Comparison of ENCODE assay signal across 22 cellular contexts in the genomic region with DNA sequence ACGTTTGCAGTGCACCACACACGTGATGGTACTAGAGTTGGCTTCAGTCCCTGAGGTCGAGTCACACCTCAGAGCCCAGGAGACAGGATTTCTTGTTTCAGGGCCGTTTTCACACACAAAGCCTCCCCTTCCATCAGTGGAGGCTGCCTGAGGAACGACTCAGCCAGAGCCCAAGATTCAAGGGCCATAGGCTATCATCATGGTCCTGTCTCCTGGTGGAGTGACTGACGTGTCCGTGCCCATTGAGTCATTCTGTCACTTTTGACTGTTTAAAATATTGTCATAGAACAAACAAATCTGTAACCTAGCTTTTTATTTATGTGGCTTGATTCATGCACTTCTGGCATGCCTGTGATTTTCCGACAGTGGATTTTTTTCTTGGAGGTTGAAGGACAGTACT. TPM values are rescaled to one million over a fixed set of nuclear protein-coding genes. Genes with fewer than 3 reads are reported as not detected.
DNase-seq lines count a peak whose midpoint lies in the region; ATAC-seq, FAIRE-seq and TF ChIP-seq lines count a peak whose summit lies in the region.
"Had no signal": no experiment of that assay in that cellular context is flagged by ENCODE, and none has a peak within 500 bp of the region (broad histone marks: within the 10 kb centered on the region; RNA-seq: fewer than 3 reads in every experiment).

No MANE protein-coding gene starts in this region.

- ATAC-seq in IMR-90 (ENCODE audit: low read depth) (no peak), HG02938 (IDR thresholded peaks at IDR 0.05; ENCODE audit: unreplicated experiment) (no peak)
- ATAC-seq: naive thymus-derived CD4-positive, alpha-beta T cell had no signal

- H2BK120ac ChIP-seq in IMR-90 (ENCODE audit: low read depth, low read length) (peak overlapping the region; percentile 58; the same call in 1 of the 2 replicates), mesenchymal stem cell (ENCODE audit: low read depth, low read length) (no peak overlapping the region)

- FAIRE-seq in bronchial epithelial cell (lab: Jason Lieb, UNC) = no peak

- H4K5ac ChIP-seq in IMR-90 (ENCODE audit: low read depth, low read length) = no peak overlapping the region

- H2BK20ac ChIP-seq in IMR-90 (ENCODE audit: low read depth, low read length) = 0 out of 2 replicates have a peak overlapping the region, but pooled peaks have one; percentile 4

- peak overlapping the region in 1 of 2 experiments; percentile 92 for H2BK12ac ChIP-seq in mesenchymal stem cell (ENCODE audit: low read length in 2 of 2)

- H3K23ac ChIP-seq in IMR-90 (ENCODE audit: low read depth, low read length) = 0 out of 2 replicates have a peak overlapping the region, but pooled peaks have one; percentile 4
- H3K23ac ChIP-seq in mesenchymal stem cell (ENCODE audit: low read length in 2 of 2) = no peak overlapping the region

- H2AFZ ChIP-seq in IMR-90 (replicated peaks; ENCODE audit: low read length, poor library complexity) = peak overlapping the region; percentile 5
- H2AFZ ChIP-seq in mesenchymal stem cell (ENCODE audit: low read depth, low read length) = peak overlapping the region; percentile 10

- H4K91ac ChIP-seq in IMR-90 (ENCODE audit: insufficient read depth, low read depth, low read length) = no peak overlapping the region; the same call in 1 of the 2 replicates
- no peak overlapping the region for H4K91ac ChIP-seq in mesenchymal stem cell (ENCODE audit: low read length)

- no peak for TF ChIP-seq CTCF in IMR-90 (conservative IDR thresholded peaks at IDR 0.05; ENCODE audit: low read depth, low read length)
- no peak for TF ChIP-seq CTCF in bronchial epithelial cell (IDR thresholded peaks at IDR 0.05; ENCODE audit: insufficient read depth, low read length, severe bottlenecking)
- no peak for TF ChIP-seq CTCF in GM20000 (IDR thresholded peaks at IDR 0.05; ENCODE audit: extremely low read depth, missing control alignments)

- H3K18ac ChIP-seq in IMR-90 (ENCODE audit: low read depth, low read length) (0 out of 2 replicates have a peak overlapping the region, but pooled peaks have one; percentile 10), mesenchymal stem cell (ENCODE audit: low read depth in 1 of 2, low read length in 2 of 2) (peak overlapping the region in 1 of 2 experiments; percentile 31)

- intact Hi-C loops in IMR-90 (cut with micrococcal nuclease) = no loop called here

- dilution Hi-C loops in IMR-90 (cut with HindIII; ENCODE audit: low sequenced_read_pairs, unreplicated experiment) = no loop called here

- peaks cover 19% of the 10 kb centered on the region for H3K9me1 ChIP-seq in IMR-90 (ENCODE audit: insufficient read depth, low read length)

- H3K27me3 ChIP-seq in IMR-90 (ENCODE audit: control insufficient read depth, insufficient read depth, low read length) (no peaks in the 10 kb centered on the region), bronchial epithelial cell (ENCODE audit: control insufficient read depth, insufficient read depth, low read length) (peaks cover 2% of the 10 kb centered on the region), mesenchymal stem cell (ENCODE audit: control insufficient read depth in 1 of 2, insufficient read depth in 1 of 2, low read length in 2 of 2) (no peaks in the 10 kb centered on the region), H7 (ENCODE audit: control insufficient read depth, insufficient read depth, low read length) (no peaks in the 10 kb centered on the region)
- H3K27me3 ChIP-seq: heart left ventricle, vagina had no signal

- TF ChIP-seq RAD21 in IMR-90 (IDR thresholded peaks at IDR 0.05; ENCODE audit: low read length) = no peak

- H4K20me1 ChIP-seq in IMR-90 (ENCODE audit: insufficient read depth, low read length) = no peaks in the 10 kb centered on the region

- peaks cover 0 to 6% of the 10 kb centered on the region in 2 experiments; a peak in 1 of 4 replicates for H3K79me1 ChIP-seq in IMR-90 (ENCODE audit: low read depth in 1 of 2, low read length in 2 of 2)
- H3K79me1 ChIP-seq in mesenchymal stem cell (replicated peaks; ENCODE audit: low read length, poor library complexity, severe bottlenecking) = no peaks in the 10 kb centered on the region

- H3K4me3 ChIP-seq in IMR-90 (ENCODE audit: insufficient read depth, low read depth, low read length) (no peak overlapping the region), bronchial epithelial cell (ENCODE audit: low read depth, low read length) (no peak overlapping the region), mesenchymal stem cell (ENCODE audit: insufficient read depth in 1 of 2, low read depth in 1 of 2, low read length in 2 of 2) (no peak overlapping the region), H7 (ENCODE audit: insufficient read depth, low read depth, low read length) (no peak overlapping the region)
- H3K4me3 ChIP-seq: heart left ventricle, left ventricle myocardium inferior, thoracic aorta, vagina had no signal

- H2BK15ac ChIP-seq in IMR-90 (ENCODE audit: low read depth, low read length) (0 out of 3 replicates have a peak overlapping the region, but pooled peaks have one; percentile 1), mesenchymal stem cell (ENCODE audit: low read depth, poor library complexity, severe bottlenecking) (no peak overlapping the region)

- TF ChIP-seq POLR2A in IMR-90 (IDR thresholded peaks at IDR 0.05; ENCODE audit: low read depth, low read length) = no peak

- H2AK9ac ChIP-seq in IMR-90 (replicated peaks; ENCODE audit: low read depth, low read length, poor library complexity) = no peak overlapping the region

- H4K8ac ChIP-seq in IMR-90 (ENCODE audit: low read depth in 2 of 2, low read length in 2 of 2) (peak overlapping the region in 1 of 2 experiments; percentile 37; a peak in 1 of 4 replicates), mesenchymal stem cell (ENCODE audit: low read length) (peak overlapping the region; percentile 69)

- no peaks in the 10 kb centered on the region for H3K36me3 ChIP-seq in IMR-90 (ENCODE audit: control insufficient read depth, insufficient read depth, low read length)
- no peaks in the 10 kb centered on the region for H3K36me3 ChIP-seq in bronchial epithelial cell (ENCODE audit: control insufficient read depth, insufficient read depth, low read length)
- no peaks in the 10 kb centered on the region for H3K36me3 ChIP-seq in mesenchymal stem cell (ENCODE audit: control insufficient read depth in 1 of 2, insufficient read depth in 2 of 2, low read depth in 1 of 2, low read length in 2 of 2)
- H3K36me3 ChIP-seq in H7 (replicated peaks; ENCODE audit: control insufficient read depth, insufficient read depth, low read length) = no peaks in the 10 kb centered on the region
- H3K36me3 ChIP-seq: heart left ventricle, left ventricle myocardium inferior, thoracic aorta, vagina had no signal

- H2BK5ac ChIP-seq in IMR-90 (ENCODE audit: low read depth, low read length, poor library complexity, severe bottlenecking) = peak overlapping the region; percentile 7
- no peak overlapping the region for H2BK5ac ChIP-seq in mesenchymal stem cell (ENCODE audit: low read depth, low read length, poor library complexity, severe bottlenecking)

- H3K9ac ChIP-seq in IMR-90 (ENCODE audit: low read depth, low read length) (no peak overlapping the region), mesenchymal stem cell (ENCODE audit: low read length) (no peak overlapping the region)

- H3K4ac ChIP-seq in IMR-90 (ENCODE audit: low read depth, low read length) = peak overlapping the region; percentile 63
- no peak overlapping the region for H3K4ac ChIP-seq in mesenchymal stem cell (ENCODE audit: low read depth in 1 of 2, low read length in 2 of 2)

- in situ Hi-C loops in IMR-90 (cut with MboI; ENCODE audit: low sequenced_read_pairs) = loop anchor here (10.0 kb wide), 1 partner anchor 174 kb away; no protein-coding TSS in a partner anchor

- 0% methylated on average over 1 of the region's 8 CpGs; no CpG with 5 or more reads in 1 of the 2 experiments for WGBS in IMR-90 (ENCODE audit: extremely low coverage in 2 of 2, insufficient read length in 1 of 2), 2 experiments
- 27% methylated on average over 6 of the region's 8 CpGs for WGBS in mesenchymal stem cell

- H3K4me2 ChIP-seq in IMR-90 (ENCODE audit: low read depth, low read length) = no peak overlapping the region
- no peak overlapping the region for H3K4me2 ChIP-seq in mesenchymal stem cell (ENCODE audit: low read length, poor library complexity, severe bottlenecking)

- no peaks in the 10 kb centered on the region for H3K9me3 ChIP-seq in IMR-90 (ENCODE audit: control insufficient read depth, insufficient read depth, low read length)
- H3K9me3 ChIP-seq in mesenchymal stem cell (ENCODE audit: control insufficient read depth, low read length) = no peaks in the 10 kb centered on the region
- H3K9me3 ChIP-seq: heart left ventricle, left ventricle myocardium inferior, thoracic aorta, vagina had no signal

- CTCF ChIA-PET in IMR-90 (lab: Yijun Ruan, JAX) = no interaction called here

- no TSS peak for BruUV-seq in IMR-90 (replicated peaks; lab: Mats Ljungman, UMichigan)

- POLR2A ChIA-PET in IMR-90 (lab: Charles Lee; ENCODE audit: unreplicated experiment) = no interaction called here

- H3K14ac ChIP-seq in IMR-90 (replicated peaks; ENCODE audit: low read depth, low read length) (peak overlapping the region; percentile 50; the same call in 1 of the 2 replicates), mesenchymal stem cell (ENCODE audit: low read length in 2 of 2) (no peak overlapping the region)

- H3K27ac ChIP-seq in IMR-90 (ENCODE audit: insufficient read depth, low read length) (no peak overlapping the region), mesenchymal stem cell (ENCODE audit: low read length, poor library complexity, severe bottlenecking) (no peak overlapping the region)
- H3K27ac ChIP-seq: heart left ventricle, left ventricle myocardium inferior, thoracic aorta, vagina had no signal

- peak; percentile 58 for DNase-seq in EH (ENCODE audit: low read depth)
- peak; percentile 52 for DNase-seq in IMR-90
- peak; percentile 20 for DNase-seq in bronchial epithelial cell (ENCODE audit: low read depth)
- DNase-seq in mesenchymal stem cell = peak; percentile 28
- DNase-seq in H7 = no peak
- DNase-seq in GM20000 (ENCODE audit: low spot score) = no peak
- DNase-seq: activated B cell treated with CpG ODN at 0.5 μM for 24 hours; anterior cingulate cortex; CD8-positive, alpha-beta memory T cell; H9; left ventricle myocardium inferior; naive thymus-derived CD4-positive, alpha-beta T cell; NCI-H446; occipital lobe; stimulated activated CD4-positive, alpha-beta T cell treated with anti-CD3 and anti-CD28 coated beads, Interleukin-4, amount 100 ng/mL, for 1 hour; stimulated activated naive CD4-positive, alpha-beta T cell treated with Interleukin-2 at 50 U/mL for 16 hours; T1000 had no signal

- H3K4me1 ChIP-seq in IMR-90 (ENCODE audit: control insufficient read depth, insufficient read depth, low read length) (peaks cover 19% of the 10 kb centered on the region), mesenchymal stem cell (ENCODE audit: control insufficient read depth, insufficient read depth, low read depth, low read length) (peaks cover 30% of the 10 kb centered on the region)

- H2AK5ac ChIP-seq in IMR-90 (ENCODE audit: low read depth, low read length) = peak overlapping the region; percentile 5; the same call in 1 of the 2 replicates
- no peak overlapping the region for H2AK5ac ChIP-seq in mesenchymal stem cell (ENCODE audit: low read length, severe bottlenecking)

- H3K56ac ChIP-seq in IMR-90 (ENCODE audit: extremely low read depth, insufficient read depth, low read length) = no peak overlapping the region

RNA-seq across cellular contexts. Expression of gene CAMK2A, which starts 28.3 kb away (rescaled TPM):
- total RNA-seq in IMR-90 (2012; rRNA removed) (under 0.01 and 0.18 TPM in 2 replicates), bronchial epithelial cell (under 0.01 TPM in 1 of 2 replicates, not detected in the other)
- 0.17 and 0.19 TPM in 2 replicates for polyA plus RNA-seq in IMR-90 (2012; rRNA removed)
- 0.11 and 0.24 TPM in 2 replicates for polyA plus RNA-seq in IMR-90 (2012; cell fraction: cytosol; rRNA removed)
- polyA plus RNA-seq in IMR-90 (2012; cell fraction: nucleus; rRNA removed; ENCODE audit: low replicate concordance) = 1.5 and 2.4 TPM in 2 replicates
- polyA plus RNA-seq in mesenchymal stem cell (2013, experiment 1 of 2) = 0.65 TPM
- polyA plus RNA-seq in mesenchymal stem cell (2013, experiment 2 of 2) = 0.47 TPM
- total RNA-seq in H7 (2014; rRNA removed; shearing (Covaris generic)) = 0.07 TPM in 1 of 2 replicates, not detected in the other
- total RNA-seq: activated B cell treated with CpG ODN at 0.5 μM for 24 hours; CD8-positive, alpha-beta memory T cell; dermis microvascular lymphatic vessel endothelial cell; naive thymus-derived CD4-positive, alpha-beta T cell had no signal
- polyA plus RNA-seq: CD8-positive, alpha-beta memory T cell; naive thymus-derived CD4-positive, alpha-beta T cell had no signal

RNA-seq across cellular contexts. Expression of gene ARSI, which starts 41.5 kb away (rescaled TPM):
- 15.0 and 15.2 TPM in 2 replicates for total RNA-seq in IMR-90 (2012; rRNA removed)
- 14.8 and 15.5 TPM in 2 replicates for polyA plus RNA-seq in IMR-90 (2012; rRNA removed)
- polyA plus RNA-seq in IMR-90 (2012; cell fraction: cytosol; rRNA removed) = 10.1 and 22.7 TPM in 2 replicates
- 3.4 and 9.5 TPM in 2 replicates for polyA plus RNA-seq in IMR-90 (2012; cell fraction: nucleus; rRNA removed; ENCODE audit: low replicate concordance)
- total RNA-seq in bronchial epithelial cell = 5.4 and 5.8 TPM in 2 replicates
- polyA plus RNA-seq in mesenchymal stem cell (2013, experiment 1 of 2) = 1.6 TPM
- polyA plus RNA-seq in mesenchymal stem cell (2013, experiment 2 of 2) = 1.5 TPM
- 3.2 and 3.6 TPM in 2 replicates for total RNA-seq in H7 (2014; rRNA removed; shearing (Covaris generic))
- total RNA-seq: activated B cell treated with CpG ODN at 0.5 μM for 24 hours; CD8-positive, alpha-beta memory T cell had no signal
- polyA plus RNA-seq: CD8-positive, alpha-beta memory T cell; naive thymus-derived CD4-positive, alpha-beta T cell had no signal

Comparison
In these comparisons a context has a peak if more than half of its experiments do, and no peak if none do; other contexts are left out.
1. DNase-seq: peak in EH (single experiment), IMR-90 (single experiment), bronchial epithelial cell (single experiment) and mesenchymal stem cell (single experiment); none in H7 (single experiment) and GM20000 (single experiment).